ENCODE assay signal across 21 cellular contexts in genomic region chr6:122438975-122439374, GRCh38. TPM values are rescaled to one million over a fixed set of nuclear protein-coding genes. Genes with fewer than 3 reads are reported as not detected.
A peak's percentile ranks its signal among the peaks of the same experiment; 100 is the strongest.
DNase-seq lines count a peak whose midpoint lies in the region; ATAC-seq and TF ChIP-seq lines count a peak whose summit lies in the region.
"Had no signal": no experiment of that assay in that cellular context is flagged by ENCODE, and none has a peak within 500 bp of the region (broad histone marks: within the 10 kb centered on the region; RNA-seq: fewer than 3 reads in every experiment).

No MANE protein-coding gene starts in this region.

- H3K27ac ChIP-seq in right cardiac atrium (ENCODE audit: low read length) (no peak overlapping the region), mesendoderm (ENCODE audit: low read depth, low read length) (no peak overlapping the region), spleen (no peak overlapping the region)
- H3K27ac ChIP-seq: 22Rv1, C4-2B had no signal

- H4K5ac ChIP-seq in mesendoderm (ENCODE audit: low read length), result no peak overlapping the region

- no peak overlapping the region for H3K9ac ChIP-seq in mesendoderm (ENCODE audit: low read length)

- no peak overlapping the region for H3K4ac ChIP-seq in mesendoderm (ENCODE audit: low read depth, low read length)

- intact Hi-C loops in Right ventricle myocardium superior (cut with DNase I), result no loop called here
- intact Hi-C loops in right cardiac atrium (cut with DNase I), result no loop called here
- intact Hi-C loops in spleen (cut with DNase I; ENCODE audit: low total_unique reads), result no loop called here

- ATAC-seq in Right ventricle myocardium superior (ENCODE audit: poor library complexity) (peak; percentile 27), right cardiac atrium (no peak)
- ATAC-seq: GM23338, PC-3 had no signal

- no peak overlapping the region for H3K56ac ChIP-seq in mesendoderm (ENCODE audit: low read length)

- H3K27me3 ChIP-seq in right cardiac atrium (ENCODE audit: control insufficient read depth, insufficient read depth) (no peaks in the 10 kb centered on the region), mesendoderm (ENCODE audit: insufficient read depth, low read length, poor library complexity) (no peaks in the 10 kb centered on the region), spleen (replicated peaks in 1 of 7) (no peaks in the 10 kb centered on the region)

- H2BK15ac ChIP-seq in mesendoderm (replicated peaks; ENCODE audit: low read depth), result no peak overlapping the region

- H3K36me3 ChIP-seq in mesendoderm (ENCODE audit: control insufficient read depth, insufficient read depth, low read length) (peaks cover 4% of the 10 kb centered on the region), spleen (peaks cover 0 to 96% (median 48%) of the 10 kb centered on the region in 6 donors)

- H3K18ac ChIP-seq in mesendoderm (ENCODE audit: low read length), result no peak overlapping the region

- no peak overlapping the region for H2AK5ac ChIP-seq in mesendoderm (ENCODE audit: low read length)

- no peak overlapping the region for H3K4me3 ChIP-seq in right cardiac atrium (ENCODE audit: low read length)
- no peak overlapping the region for H3K4me3 ChIP-seq in mesendoderm (ENCODE audit: low read length)
- H3K4me3 ChIP-seq in spleen, result no peak overlapping the region
- H3K4me3 ChIP-seq: GM23338, HAP-1 had no signal

- H3K79me1 ChIP-seq in mesendoderm (ENCODE audit: low read length), result no peaks in the 10 kb centered on the region

- H3K4me2 ChIP-seq in mesendoderm (ENCODE audit: low read length), result no peak overlapping the region
- H3K4me2 ChIP-seq: GM23338 had no signal

- no peak overlapping the region for H3K23ac ChIP-seq in mesendoderm (ENCODE audit: low read length)

- H3K9me3 ChIP-seq in right cardiac atrium (ENCODE audit: control insufficient read depth, low read length) (no peaks in the 10 kb centered on the region), spleen (peaks cover 0 to 29% (median 20%) of the 10 kb centered on the region in 8 donors)

- no peaks in the 10 kb centered on the region for H3K4me1 ChIP-seq in right cardiac atrium (ENCODE audit: control insufficient read depth, insufficient read depth, low read length)
- H3K4me1 ChIP-seq in mesendoderm (ENCODE audit: control insufficient read depth, low read depth, low read length), result no peaks in the 10 kb centered on the region
- H3K4me1 ChIP-seq in spleen, result no peaks in the 10 kb centered on the region
- H3K4me1 ChIP-seq: HAP-1 had no signal

- TF ChIP-seq CTCF in spleen (IDR thresholded peaks at IDR 0.05 in 8 of 11, conservative IDR thresholded peaks at IDR 0.05 in 3 of 11), result no peak

- no peaks in the 10 kb centered on the region for H3K79me2 ChIP-seq in mesendoderm (ENCODE audit: control insufficient read depth, insufficient read depth, low read length)

- WGBS in right cardiac atrium, result 98% methylated on average over 1 of the region's 1 CpG
- no CpG with 5 or more reads among the region's 1 CpG for WGBS in mesendoderm (ENCODE audit: extremely low coverage, insufficient coverage, low lambda C conversion rate)
- WGBS in spleen, 5 donors, result 92 to 100% (median 96%) methylated on average over 1 of the region's 1 CpG

- DNase-seq in DMS 273 (lab: John Stamatoyannopoulos, UW; ENCODE audit: unreplicated experiment), result peak; percentile 4
- DNase-seq in DMS 273 treated with DMSO at 0.1 percent for 48 hours (lab: John Stamatoyannopoulos, UW), result no peak
- no peak for DNase-seq in Right ventricle myocardium superior
- DNase-seq in right cardiac atrium, result no peak
- DNase-seq in OCI-M1 (lab: John Stamatoyannopoulos, UW), result peak; percentile 16
- DNase-seq in mesendoderm, result peak; percentile 6
- DNase-seq in spleen, result no peak
- no peak for DNase-seq in T1000 (lab: John Stamatoyannopoulos, UW)
- DNase-seq: AML-193, GDM1, Karpas-422, NCI-H187 treated with DMSO at 0.1 percent for 48 hours, NCI-H345, NCI-H524, NCI-H774, PC-3, SHP77 had no signal

- H4K8ac ChIP-seq in mesendoderm (ENCODE audit: low read depth, low read length), result no peak overlapping the region

- H2BK120ac ChIP-seq in mesendoderm (ENCODE audit: low read depth, low read length), result no peak overlapping the region

- H2BK5ac ChIP-seq in mesendoderm (ENCODE audit: low read length), result no peak overlapping the region

- TF ChIP-seq POLR2A in spleen (IDR thresholded peaks at IDR 0.05), result no peak

RNA-seq across cellular contexts. Expression of gene SERINC1, which starts 32.6 kb away (rescaled TPM):
- total RNA-seq in Right ventricle myocardium superior, result 142 TPM
- total RNA-seq in right cardiac atrium, result 100 to 1,000 TPM; 200 to 231 (median 201) TPM
- polyA plus RNA-seq in right cardiac atrium, result 120 TPM
- polyA plus RNA-seq in mesendoderm (2013, experiment 1 of 2), result 34.0 TPM
- 33.1 TPM for polyA plus RNA-seq in mesendoderm (2013, experiment 2 of 2)
- 100 to 1,000 TPM; 120 to 191 (median 162) TPM for total RNA-seq in spleen
- 10 to 100 TPM; 26.6 to 49.2 (median 44.7) TPM for polyA plus RNA-seq in spleen

RNA-seq across cellular contexts. Expression of gene HSF2, which starts 39.5 kb away (rescaled TPM):
- 19.5 TPM for total RNA-seq in Right ventricle myocardium superior
- total RNA-seq in right cardiac atrium, result 10 to 100 TPM; 21.6 to 42.9 (median 41.8) TPM
- 37.3 TPM for polyA plus RNA-seq in right cardiac atrium
- 8.8 TPM for polyA plus RNA-seq in mesendoderm (2013, experiment 1 of 2)
- 8.4 TPM for polyA plus RNA-seq in mesendoderm (2013, experiment 2 of 2)
- total RNA-seq in spleen, result 10 to 100 TPM in 5 of 7 donors, 1 to 10 TPM in 2; 7.5 to 18.2 (median 14.9) TPM
- polyA plus RNA-seq in spleen, result 10 to 100 TPM in 1 of 3 donors, 1 to 10 TPM in 2; 8.5 to 11.2 (median 9.4) TPM

Comparison
In these comparisons a context has a peak if more than half of its experiments do, and no peak if none do; other contexts are left out.
1. DNase-seq: peak in DMS 273 (single experiment), OCI-M1 (single experiment) and mesendoderm (single experiment); none in DMS 273 treated with DMSO at 0.1 percent for 48 hours (single experiment), Right ventricle myocardium superior (single experiment), right cardiac atrium (0 of 3), spleen (single experiment) and T1000 (single experiment).